9 cellular contexts compared by ENCODE assay signal in the genomic region with DNA sequence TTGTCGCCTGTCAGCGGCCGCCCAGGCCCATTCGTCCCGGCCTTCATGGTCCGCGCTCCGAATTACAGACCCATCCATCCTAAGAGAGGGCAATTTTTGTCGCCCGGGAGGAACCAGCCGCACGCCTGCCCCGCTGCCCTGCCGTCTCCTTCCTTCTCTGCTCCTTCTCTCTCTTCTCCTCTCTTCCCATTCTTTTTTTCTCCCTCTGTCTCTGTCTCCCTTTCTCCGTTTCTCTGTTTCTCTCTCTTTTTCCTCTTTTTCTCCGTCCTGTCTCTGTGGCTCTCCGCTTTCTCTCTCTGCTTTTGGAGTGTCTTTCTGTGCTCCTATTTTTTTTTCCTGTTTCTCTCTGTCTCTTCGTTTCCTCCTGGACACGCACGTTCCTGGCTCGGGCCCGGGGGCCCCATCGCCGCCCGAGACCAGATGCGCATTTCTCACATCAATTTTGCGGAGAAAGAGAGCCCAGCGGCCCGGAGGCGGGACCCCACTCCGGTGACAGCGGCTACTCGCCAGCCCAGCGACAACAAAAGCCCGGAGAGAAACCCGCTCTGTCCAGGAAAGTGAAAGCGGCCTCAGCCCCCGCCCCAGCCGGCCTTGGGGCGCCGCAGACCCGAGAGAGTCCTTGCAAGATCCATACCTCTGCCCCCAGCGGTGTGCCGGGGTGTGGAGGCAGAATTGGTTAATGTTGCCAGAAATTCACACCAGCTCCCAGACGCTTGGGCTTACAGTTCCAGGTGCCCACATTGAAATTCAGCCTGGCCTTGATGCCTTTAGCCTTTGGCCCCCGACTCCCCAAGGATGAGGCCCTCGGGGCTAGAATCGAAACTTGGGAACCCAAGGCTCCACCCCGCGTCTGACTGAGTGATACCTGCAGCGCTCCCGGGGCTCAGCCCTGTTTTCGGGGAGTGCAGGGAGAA. TPM values are rescaled to one million over a fixed set of nuclear protein-coding genes. Genes with fewer than 3 reads are reported as not detected.
DNase-seq lines count a peak whose midpoint lies in the region; ATAC-seq and TF ChIP-seq lines count a peak whose summit lies in the region.
"Had no signal": no experiment of that assay in that cellular context is flagged by ENCODE, and none has a peak within 500 bp of the region (broad histone marks: within the 10 kb centered on the region; RNA-seq: fewer than 3 reads in every experiment).

No MANE protein-coding gene starts in this region.

- POLR2A ChIA-PET in Caco-2 (lab: Charles Lee) (no interaction called here), OCI-LY7 (lab: Charles Lee) (no interaction called here), HEK293T (lab: Yijun Ruan, JAX) (no interaction called here)

- H3K4me3 ChIP-seq in Caco-2 (ENCODE audit: low read depth, low read length) = 0 out of 2 replicates have a peak overlapping the region, but pooled peaks have one; percentile 8
- H3K4me3 ChIP-seq in breast epithelium = peak overlapping the region; percentile 17 to 56 (median 22)
- H3K4me3 ChIP-seq in neural progenitor cell = no peak overlapping the region
- H3K4me3 ChIP-seq in OCI-LY7 (ENCODE audit: low read depth, low read length, poor library complexity, severe bottlenecking) = no peak overlapping the region

- peaks cover 10% of the 10 kb centered on the region for H3K27me3 ChIP-seq in Caco-2 (replicated peaks; ENCODE audit: control insufficient read depth, insufficient read depth, low read length)
- peaks cover 23 to 100% of the 10 kb centered on the region in 2 donors for H3K27me3 ChIP-seq in breast epithelium
- H3K27me3 ChIP-seq in neural progenitor cell = peaks cover 100% of the 10 kb centered on the region

- H3K36me3 ChIP-seq in Caco-2 (ENCODE audit: control insufficient read depth, insufficient read depth, low read length) = no peaks in the 10 kb centered on the region
- no peaks in the 10 kb centered on the region for H3K36me3 ChIP-seq in breast epithelium
- H3K36me3 ChIP-seq in neural progenitor cell = no peaks in the 10 kb centered on the region
- no peaks in the 10 kb centered on the region for H3K36me3 ChIP-seq in OCI-LY7 (ENCODE audit: insufficient read depth, low read length)

- peaks cover 39% of the 10 kb centered on the region for H3F3A ChIP-seq in neural progenitor cell (ENCODE audit: low read depth)

- CTCF ChIA-PET in Caco-2 (lab: Charles Lee) = no interaction called here
- CTCF ChIA-PET in OCI-LY7 (lab: Charles Lee; ENCODE audit: unreplicated experiment) = no interaction called here
- CTCF ChIA-PET in HEK293T (lab: Yijun Ruan, JAX) = interaction anchor here (1.8 kb wide), 1 partner anchor 11 kb away, joined by 6 read pairs; no protein-coding TSS in a partner anchor

- TF ChIP-seq CTCF in Caco-2 (IDR thresholded peaks at IDR 0.05; ENCODE audit: insufficient read depth in 1 of 2, low read depth in 1 of 2, low read length in 1 of 2, severe bottlenecking in 1 of 2, unreplicated experiment in 1 of 2) (peak in 1 of 2 experiments; percentile 3), HFFc6 (IDR thresholded peaks at IDR 0.05) (no peak), breast epithelium (IDR thresholded peaks at IDR 0.05) (no peak), neural progenitor cell (IDR thresholded peaks at IDR 0.05) (peak; percentile 17), OCI-LY7 (conservative IDR thresholded peaks at IDR 0.05; ENCODE audit: low read length) (no peak)

- no peak for ATAC-seq in HG03159 (IDR thresholded peaks at IDR 0.05; ENCODE audit: unreplicated experiment)

- intact Hi-C loops in Caco-2 (cut with micrococcal nuclease; ENCODE audit: unreplicated experiment) (no loop called here), breast epithelium (cut with DNase I; ENCODE audit: low total_unique reads) (no loop called here), OCI-LY7 (cut with micrococcal nuclease; ENCODE audit: unreplicated experiment) (no loop called here)

- no peaks in the 10 kb centered on the region for H3K9me2 ChIP-seq in OCI-LY7 (ENCODE audit: insufficient read depth, low read length)

- H3K4me2 ChIP-seq in neural progenitor cell (peak overlapping the region; percentile 46), OCI-LY7 (ENCODE audit: low read length) (no peak overlapping the region)

- H3K9me3 ChIP-seq in Caco-2 (no peaks in the 10 kb centered on the region), breast epithelium (no peaks in the 10 kb centered on the region), neural progenitor cell (ENCODE audit: low read depth) (no peaks in the 10 kb centered on the region), OCI-LY7 (ENCODE audit: low read length) (no peaks in the 10 kb centered on the region)

- H3K27me3 Mint-ChIP-seq in Caco-2 (ENCODE audit: insufficient read depth, unreplicated experiment) (peaks cover 49% of the 10 kb centered on the region), HFFc6 (ENCODE audit: insufficient read depth) (peaks cover 78% of the 10 kb centered on the region), neural progenitor cell (ENCODE audit: insufficient read depth, low read depth) (peaks cover 85% of the 10 kb centered on the region)

- TF ChIP-seq POLR2A in breast epithelium (IDR thresholded peaks at IDR 0.05) = no peak

- H3K4me3 Mint-ChIP-seq in Caco-2 (ENCODE audit: unreplicated experiment) (peak overlapping the region; percentile 60), HFFc6 (peak overlapping the region; percentile 47), neural progenitor cell (no peak overlapping the region)

- H3K27ac Mint-ChIP-seq in Caco-2 (ENCODE audit: unreplicated experiment) (no peak overlapping the region), HFFc6 (no peak overlapping the region), neural progenitor cell (no peak overlapping the region)

- peak in 1 of 2 experiments; percentile 40 for DNase-seq in Caco-2
- DNase-seq in HFFc6 = no peak
- DNase-seq in breast epithelium (ENCODE audit: low spot score in 2 of 2) = no peak
- peak; percentile 77 for DNase-seq in neural progenitor cell (ENCODE audit: low spot score)
- DNase-seq in OCI-LY7 (ENCODE audit: low spot score) = no peak
- DNase-seq in glomerular visceral epithelial cell (ENCODE audit: extremely low spot score) = no peak
- no peak for DNase-seq in HEK293T (ENCODE audit: extremely low spot score)

- H3K27ac ChIP-seq in breast epithelium (no peak overlapping the region), neural progenitor cell (no peak overlapping the region), OCI-LY7 (ENCODE audit: low read depth, low read length, poor library complexity, severe bottlenecking) (no peak overlapping the region)

- no peak overlapping the region for H3K9ac ChIP-seq in neural progenitor cell

- peaks cover 14% of the 10 kb centered on the region for H3K4me1 Mint-ChIP-seq in Caco-2 (ENCODE audit: low read depth, unreplicated experiment)
- H3K4me1 Mint-ChIP-seq in HFFc6 (ENCODE audit: low read depth) = peaks cover 33% of the 10 kb centered on the region
- H3K4me1 Mint-ChIP-seq in neural progenitor cell = peaks cover 33% of the 10 kb centered on the region

- H3K9me3 Mint-ChIP-seq in Caco-2 (ENCODE audit: unreplicated experiment) = no peaks in the 10 kb centered on the region
- no peaks in the 10 kb centered on the region; the same call in 1 of the 2 replicates for H3K9me3 Mint-ChIP-seq in HFFc6
- peaks cover 5% of the 10 kb centered on the region for H3K9me3 Mint-ChIP-seq in neural progenitor cell

- H3K4me1 ChIP-seq in Caco-2 = peaks cover 11% of the 10 kb centered on the region; the same call in 1 of the 2 replicates
- peaks cover 14 to 38% of the 10 kb centered on the region in 2 donors for H3K4me1 ChIP-seq in breast epithelium
- peaks cover 36% of the 10 kb centered on the region for H3K4me1 ChIP-seq in neural progenitor cell
- H3K4me1 ChIP-seq in OCI-LY7 (ENCODE audit: insufficient read depth, low read length, poor library complexity, severe bottlenecking) = no peaks in the 10 kb centered on the region

- H4K20me1 ChIP-seq in neural progenitor cell (ENCODE audit: low read depth) = peaks cover 99% of the 10 kb centered on the region
- H4K20me1 ChIP-seq in OCI-LY7 (ENCODE audit: insufficient read depth, low read length) = no peaks in the 10 kb centered on the region

- H3K36me3 Mint-ChIP-seq in Caco-2 (ENCODE audit: insufficient read depth, unreplicated experiment) (no peaks in the 10 kb centered on the region), HFFc6 (ENCODE audit: low read depth) (peaks cover 11% of the 10 kb centered on the region), neural progenitor cell (no peaks in the 10 kb centered on the region)

- BruUV-seq in Caco-2 (replicated peaks; lab: Mats Ljungman, UMichigan) (no TSS peak), OCI-LY7 (replicated peaks; lab: Mats Ljungman, UMichigan) (no TSS peak)

- no peak overlapping the region for H2AFZ ChIP-seq in neural progenitor cell (replicated peaks)
- H2AFZ ChIP-seq in OCI-LY7 (ENCODE audit: low read length) = no peak overlapping the region

- H3K79me2 ChIP-seq in neural progenitor cell (ENCODE audit: low read depth) = no peaks in the 10 kb centered on the region
- no peaks in the 10 kb centered on the region for H3K79me2 ChIP-seq in OCI-LY7 (ENCODE audit: insufficient read depth, low read depth, low read length)

TF ChIP-seq in HEK293T, 16 proteins besides CTCF, POLR2A, EP300 and RAD21:
- TF ChIP-seq NFRKB (IDR thresholded peaks at IDR 0.05) (no peak), SUZ12 (IDR thresholded peaks at IDR 0.05) (no peak), CTBP1 (IDR thresholded peaks at IDR 0.05; ENCODE audit: borderline replicate concordance) (no peak), ELF4 (IDR thresholded peaks at IDR 0.05) (no peak), ARNT (IDR thresholded peaks at IDR 0.05) (no peak), ZNF384 (IDR thresholded peaks at IDR 0.05) (no peak), FOXK2 (IDR thresholded peaks at IDR 0.05) (no peak), L3MBTL2 (conservative IDR thresholded peaks at IDR 0.05) (no peak), TARDBP (IDR thresholded peaks at IDR 0.05) (no peak), HDGF (IDR thresholded peaks at IDR 0.05; ENCODE audit: borderline replicate concordance) (no peak), SP1 (IDR thresholded peaks at IDR 0.05) (no peak), BHLHE40 (IDR thresholded peaks at IDR 0.05; ENCODE audit: borderline replicate concordance) (no peak), LEF1 (IDR thresholded peaks at IDR 0.05; ENCODE audit: borderline replicate concordance) (no peak)
- TF ChIP-seq, protein P1, sequence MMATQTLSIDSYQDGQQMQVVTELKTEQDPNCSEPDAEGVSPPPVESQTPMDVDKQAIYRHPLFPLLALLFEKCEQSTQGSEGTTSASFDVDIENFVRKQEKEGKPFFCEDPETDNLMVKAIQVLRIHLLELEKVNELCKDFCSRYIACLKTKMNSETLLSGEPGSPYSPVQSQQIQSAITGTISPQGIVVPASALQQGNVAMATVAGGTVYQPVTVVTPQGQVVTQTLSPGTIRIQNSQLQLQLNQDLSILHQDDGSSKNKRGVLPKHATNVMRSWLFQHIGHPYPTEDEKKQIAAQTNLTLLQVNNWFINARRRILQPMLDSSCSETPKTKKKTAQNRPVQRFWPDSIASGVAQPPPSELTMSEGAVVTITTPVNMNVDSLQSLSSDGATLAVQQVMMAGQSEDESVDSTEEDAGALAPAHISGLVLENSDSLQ (IDR thresholded peaks at IDR 0.05) = no peak

RNA-seq across cellular contexts. Expression of a gene that starts 4.1 kb away (rescaled TPM):
- not detected in 2 replicates for total RNA-seq in Caco-2 (2022)
- total RNA-seq in HFFc6 (2021; fragmentation: NEBNext Ultra II Directional; extraction: Animal tissue kit (Norgen Biotek cat#: 25700)) = not detected
- not detected for total RNA-seq in breast epithelium
- total RNA-seq in neural progenitor cell (ENCODE audit: low replicate concordance) = not detected in 2 replicates
- not detected in 2 replicates for total RNA-seq in OCI-LY7 (2014; rRNA removed; shearing (Covaris generic))
- total RNA-seq in OCI-LY7 (2022) = not detected in 2 replicates
- total RNA-seq: temporal lobe had no signal

Comparison
In these comparisons a context has a peak if more than half of its experiments do, and no peak if none do; other contexts are left out.
1. H3K4me3 ChIP-seq: peak in Caco-2 (single experiment) and breast epithelium (3 of 3); none in neural progenitor cell (single experiment) and OCI-LY7 (single experiment).